In genomic region chr6:99852031-99852430, GRCh38 we compare ENCODE assay signal across 35 cellular contexts.
DNase-seq lines count a peak whose midpoint lies in the region; TF ChIP-seq lines count a peak whose summit lies in the region.
"Had no signal": no experiment of that assay in that cellular context is flagged by ENCODE, and none has a peak within 500 bp of the region (broad histone marks: within the 10 kb centered on the region; RNA-seq: fewer than 3 reads in every experiment).

No MANE protein-coding gene starts in this region.

- POLR2A ChIA-PET in HEK293 (lab: Yijun Ruan, JAX): no interaction called here

- H3K36me3 Mint-ChIP-seq in activated T-helper 1 cell treated with anti-CD3 and anti-CD28 coated beads, Interleukin-12 subunit alpha, Interleukin-12 subunit beta, Interleukin-2, Interleukin-4 antibody, amounts not matched to agents 30 ng/mL and 10 ng/mL and 1 ng/mL, durations not matched to agents 14 hours and 24 hours and 36 hours (ENCODE audit: low read depth): no peaks in the 10 kb centered on the region
- H3K36me3 Mint-ChIP-seq: CD14-positive monocyte; CD4-positive, alpha-beta memory T cell; CD4-positive, CD25-positive, alpha-beta regulatory T cell; CD8-positive, alpha-beta T cell had no signal

- TF ChIP-seq POLR2A in ovary (IDR thresholded peaks at IDR 0.05): no peak

- peaks cover 1% of the 10 kb centered on the region for H3K27me3 Mint-ChIP-seq in activated T-helper 1 cell treated with anti-CD3 and anti-CD28 coated beads, Interleukin-12 subunit alpha, Interleukin-12 subunit beta, Interleukin-2, Interleukin-4 antibody, amounts not matched to agents 30 ng/mL and 10 ng/mL and 1 ng/mL, durations not matched to agents 14 hours and 24 hours and 36 hours (ENCODE audit: insufficient read depth)

- TF ChIP-seq CTCF in HEK293 (tag by site-specific recombination; IDR thresholded peaks at IDR 0.05) (no peak), ovary (IDR thresholded peaks at IDR 0.05) (no peak)

- H3K36me3 ChIP-seq in HEK293 (ENCODE audit: control insufficient read depth in 2 of 2, insufficient read depth in 1 of 2, low read length in 2 of 2) (no peaks in the 10 kb centered on the region), ovary (no peaks in the 10 kb centered on the region)
- H3K36me3 ChIP-seq: BE2C; BLaER1; BLaER1 treated with 17β-estradiol and CSF1 and Interleukin-3, amounts not matched to agents 10 nM and 100 nM had no signal

- DNase-seq in NCI-H1694 (lab: John Stamatoyannopoulos, UW) (peak; percentile 45), NCI-H1694 treated with DMSO at 0.1 percent for 48 hours (lab: John Stamatoyannopoulos, UW) (peak; percentile 51), NCI-H69 (lab: John Stamatoyannopoulos, UW) (peak; percentile 21), NCI-H2196 (lab: John Stamatoyannopoulos, UW; ENCODE audit: unreplicated experiment) (no peak), ovary (no peak)
- DNase-seq in activated T-helper 1 cell treated with anti-CD3 and anti-CD28 coated beads, Interleukin-12 subunit alpha, Interleukin-12 subunit beta, Interleukin-2, Interleukin-4 antibody, amounts not matched to agents 30 ng/mL and 10 ng/mL and 1 ng/mL, durations not matched to agents 14 hours and 24 hours and 36 hours (ENCODE audit: low spot score): no peak
- no peak for DNase-seq in activated CD4-positive, CD25-positive, alpha-beta regulatory T cell treated with anti-CD3 and anti-CD28 coated beads, Interleukin-2, amount 50 U/mL, for 72 hours
- DNase-seq: 8988T; ACHN; AML-193; BE2C; C1 segment of cervical spinal cord; Caco-2; Calu3; CD4-positive, alpha-beta memory T cell; CD4-positive, alpha-beta T cell; CD4-positive, CD25-positive, alpha-beta regulatory T cell; CD8-positive, alpha-beta memory T cell; CD8-positive, alpha-beta T cell; COR-L47; DMS 273 treated with DMSO at 0.1 percent for 48 hours; DMS153; DMS53; DMS79; DMS79 treated with DMSO at 0.1 percent for 48 hours; DND-41; EL had no signal

- H3K27ac Mint-ChIP-seq in activated T-helper 1 cell treated with anti-CD3 and anti-CD28 coated beads, Interleukin-12 subunit alpha, Interleukin-12 subunit beta, Interleukin-2, Interleukin-4 antibody, amounts not matched to agents 30 ng/mL and 10 ng/mL and 1 ng/mL, durations not matched to agents 14 hours and 24 hours and 36 hours: no peak overlapping the region
- H3K27ac Mint-ChIP-seq: B cell; CD14-positive monocyte; CD4-positive, alpha-beta T cell; CD8-positive, alpha-beta memory T cell; CD8-positive, alpha-beta T cell had no signal

- no peaks in the 10 kb centered on the region for H3K9me3 Mint-ChIP-seq in activated T-helper 1 cell treated with anti-CD3 and anti-CD28 coated beads, Interleukin-12 subunit alpha, Interleukin-12 subunit beta, Interleukin-2, Interleukin-4 antibody, amounts not matched to agents 30 ng/mL and 10 ng/mL and 1 ng/mL, durations not matched to agents 14 hours and 24 hours and 36 hours
- H3K9me3 Mint-ChIP-seq: CD4-positive, alpha-beta memory T cell; CD4-positive, alpha-beta T cell; CD8-positive, alpha-beta memory T cell; CD8-positive, alpha-beta T cell had no signal

- H3K27ac ChIP-seq in HEK293 (ENCODE audit: extremely low read depth, low read depth, low read length) (no peak overlapping the region), ovary (no peak overlapping the region)
- H3K27ac ChIP-seq: 22Rv1; A549; BLaER1; BLaER1 treated with 17β-estradiol and CSF1 and Interleukin-3, amounts not matched to agents 10 nM and 100 nM; C4-2B had no signal

- H3K4me1 ChIP-seq in HEK293 (ENCODE audit: control insufficient read depth, insufficient read depth, low read length) (no peaks in the 10 kb centered on the region), ovary (ENCODE audit: insufficient read depth) (no peaks in the 10 kb centered on the region)
- H3K4me1 ChIP-seq: A549; BE2C; BLaER1; BLaER1 treated with 17β-estradiol and CSF1 and Interleukin-3, amounts not matched to agents 10 nM and 100 nM; Caco-2 had no signal

- no peak overlapping the region for H3K4me3 Mint-ChIP-seq in activated T-helper 1 cell treated with anti-CD3 and anti-CD28 coated beads, Interleukin-12 subunit alpha, Interleukin-12 subunit beta, Interleukin-2, Interleukin-4 antibody, amounts not matched to agents 30 ng/mL and 10 ng/mL and 1 ng/mL, durations not matched to agents 14 hours and 24 hours and 36 hours
- H3K4me3 Mint-ChIP-seq: B cell; CD14-positive monocyte; CD4-positive, alpha-beta memory T cell; CD4-positive, alpha-beta T cell; CD4-positive, CD25-positive, alpha-beta regulatory T cell; CD8-positive, alpha-beta memory T cell; CD8-positive, alpha-beta T cell had no signal

- WGBS in ovary, 3 donors: 77 to 92% (median 78%) methylated on average over 3 of the region's 3 CpGs

- no peaks in the 10 kb centered on the region for H3K27me3 ChIP-seq in ovary
- H3K27me3 ChIP-seq: BE2C; BLaER1; BLaER1 treated with 17β-estradiol and CSF1 and Interleukin-3, amounts not matched to agents 10 nM and 100 nM had no signal

- H3K4me1 Mint-ChIP-seq in activated T-helper 1 cell treated with anti-CD3 and anti-CD28 coated beads, Interleukin-12 subunit alpha, Interleukin-12 subunit beta, Interleukin-2, Interleukin-4 antibody, amounts not matched to agents 30 ng/mL and 10 ng/mL and 1 ng/mL, durations not matched to agents 14 hours and 24 hours and 36 hours (ENCODE audit: low read depth): no peaks in the 10 kb centered on the region
- H3K4me1 Mint-ChIP-seq: B cell; CD14-positive monocyte; CD4-positive, alpha-beta memory T cell; CD4-positive, CD25-positive, alpha-beta regulatory T cell; CD8-positive, alpha-beta memory T cell had no signal

- H3K4me3 ChIP-seq in HEK293 (ENCODE audit: low read depth, low read length) (no peak overlapping the region), ovary (no peak overlapping the region)
- H3K4me3 ChIP-seq: A549; BLaER1; BLaER1 treated with 17β-estradiol and CSF1 and Interleukin-3, amounts not matched to agents 10 nM and 100 nM had no signal

- no peak for TF ChIP-seq EP300 in ovary (IDR thresholded peaks at IDR 0.05)

- CTCF ChIA-PET in HEK293 (lab: Yijun Ruan, JAX): interaction anchor here (0.5 to 1.8 kb wide), 2 partner anchors 16 to 814 kb away, joined by 3 to 11 read pairs; no protein-coding TSS in a partner anchor

- no peaks in the 10 kb centered on the region for H3K9me3 ChIP-seq in HEK293 (ENCODE audit: control insufficient read depth, insufficient read depth, low read depth, low read length)
- no peaks in the 10 kb centered on the region for H3K9me3 ChIP-seq in ovary
- H3K9me3 ChIP-seq: A549; BE2C; BLaER1; BLaER1 treated with 17β-estradiol and CSF1 and Interleukin-3, amounts not matched to agents 10 nM and 100 nM; Caco-2 had no signal

- intact Hi-C loops in activated T-helper 1 cell treated with anti-CD3 and anti-CD28 coated beads, Interleukin-12 subunit alpha, Interleukin-12 subunit beta, Interleukin-2, Interleukin-4 antibody, amounts not matched to agents 30 ng/mL and 10 ng/mL and 1 ng/mL, durations not matched to agents 14 hours and 24 hours and 36 hours (cut with micrococcal nuclease): no loop called here
- intact Hi-C loops in ovary (cut with DNase I): no loop called here

TF ChIP-seq in HEK293, 187 proteins besides CTCF, POLR2A, EP300 and RAD21:
- TF ChIP-seq ZNF518A (tag by site-specific recombination; conservative IDR thresholded peaks at IDR 0.05; ENCODE audit: low read depth): no peak
- no peak for TF ChIP-seq ZNF133 (tag by site-specific recombination; IDR thresholded peaks at IDR 0.05)
- TF ChIP-seq ZNF404 (tag by site-specific recombination; IDR thresholded peaks at IDR 0.05): no peak
- TF ChIP-seq ZNF311 (tag by site-specific recombination; IDR thresholded peaks at IDR 0.05; ENCODE audit: borderline replicate concordance): no peak
- no peak for TF ChIP-seq GLI2 (tag by site-specific recombination; IDR thresholded peaks at IDR 0.05; ENCODE audit: borderline replicate concordance, low read depth)
- peak; percentile 64; the same call in 1 of the 2 replicates for TF ChIP-seq TCF7L2 (IDR thresholded peaks at IDR 0.05; ENCODE audit: borderline replicate concordance, low read depth, low read length)

Comparison
In these comparisons a context has a peak if more than half of its experiments do, and no peak if none do; other contexts are left out.
1. DNase-seq: peak in NCI-H1694 (single experiment), NCI-H1694 treated with DMSO at 0.1 percent for 48 hours (single experiment) and NCI-H69 (single experiment); none in NCI-H2196 (single experiment), activated T-helper 1 cell treated with anti-CD3 and anti-CD28 coated beads, Interleukin-12 subunit alpha, Interleukin-12 subunit beta, Interleukin-2, Interleukin-4 antibody, amounts not matched to agents 30 ng/mL and 10 ng/mL and 1 ng/mL, durations not matched to agents 14 hours and 24 hours and 36 hours (single experiment), activated CD4-positive, CD25-positive, alpha-beta regulatory T cell treated with anti-CD3 and anti-CD28 coated beads, Interleukin-2, amount 50 U/mL, for 72 hours (single experiment) and ovary (0 of 5).